In the genomic region with DNA sequence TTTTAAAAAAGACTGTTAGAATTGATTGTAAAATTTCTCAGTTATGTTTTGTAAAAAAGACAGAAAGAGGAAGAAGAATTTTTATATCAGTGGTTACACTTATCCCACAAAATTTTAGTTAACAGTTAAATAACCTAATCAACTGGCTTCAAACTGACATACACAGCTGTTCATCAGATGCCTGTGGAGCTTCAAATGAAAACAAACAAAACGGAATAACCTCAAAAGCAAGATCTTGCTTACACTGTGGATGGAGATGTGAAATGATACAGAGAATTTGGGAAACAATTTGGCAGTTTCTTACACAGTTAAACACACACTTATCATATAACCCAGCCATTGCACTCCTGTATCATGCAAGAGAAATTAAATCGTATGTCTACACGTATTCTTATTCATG, we compare ENCODE assay signal across 26 cellular contexts.
"Had no signal": no experiment of that assay in that cellular context is flagged by ENCODE, and none has a peak within 500 bp of the region (broad histone marks: within the 10 kb centered on the region; RNA-seq: fewer than 3 reads in every experiment).

No MANE protein-coding gene starts in this region.

- H3K9me3 ChIP-seq: adrenal gland, body of pancreas, esophagus squamous epithelium, gastroesophageal sphincter had no signal

- H3K4me3 Mint-ChIP-seq: activated CD4-positive, alpha-beta T cell treated with anti-CD3 and anti-CD28 coated beads for 36 hours; activated CD4-positive, alpha-beta T cell treated with anti-CD3 and anti-CD28 coated beads, Interleukin-2, amount 10 ng/mL, durations not matched to agents 7 days and 5 days; activated CD8-positive, alpha-beta T cell treated with anti-CD3 and anti-CD28 coated beads for 36 hours; activated naive CD8-positive, alpha-beta T cell; activated T-cell treated with anti-CD3 and anti-CD28 coated beads, Interleukin-2, amount 50 U/mL, for 4 hours; activated T-helper 17 cell treated with anti-CD3 and anti-CD28 coated beads, Interleukin-2, amount 50 U/mL, for 72 hours had no signal

- H3K27ac ChIP-seq: adrenal gland, body of pancreas, epithelial cell of prostate, esophagus squamous epithelium, gastroesophageal sphincter had no signal

- H3K4me1 ChIP-seq: adrenal gland, body of pancreas, esophagus squamous epithelium, gastroesophageal sphincter had no signal

- ATAC-seq: activated CD4-positive, alpha-beta T cell treated with anti-CD3 and anti-CD28 coated beads for 36 hours; activated CD8-positive, alpha-beta T cell treated with anti-CD3 and anti-CD28 coated beads for 36 hours; activated T-cell treated with anti-CD3 and anti-CD28 coated beads, Interleukin-2, amount 50 U/mL, for 4 hours; activated T-helper 17 cell treated with anti-CD3 and anti-CD28 coated beads, Interleukin-2, amount 50 U/mL, for 72 hours; body of pancreas; gastroesophageal sphincter had no signal

- H3K27ac Mint-ChIP-seq: activated CD4-positive, alpha-beta T cell treated with anti-CD3 and anti-CD28 coated beads for 36 hours; activated CD4-positive, alpha-beta T cell treated with anti-CD3 and anti-CD28 coated beads, Interleukin-2, amount 10 ng/mL, durations not matched to agents 7 days and 5 days; activated CD8-positive, alpha-beta T cell treated with anti-CD3 and anti-CD28 coated beads for 36 hours; activated naive CD8-positive, alpha-beta T cell; activated T-helper 17 cell treated with anti-CD3 and anti-CD28 coated beads, Interleukin-2, amount 50 U/mL, for 72 hours had no signal

- H3K4me1 Mint-ChIP-seq: activated T-helper 17 cell treated with anti-CD3 and anti-CD28 coated beads, Interleukin-2, amount 50 U/mL, for 72 hours had no signal

- H3K9me3 Mint-ChIP-seq: activated T-helper 17 cell treated with anti-CD3 and anti-CD28 coated beads, Interleukin-2, amount 50 U/mL, for 72 hours had no signal

- H3K36me3 ChIP-seq: adrenal gland, esophagus squamous epithelium, gastroesophageal sphincter had no signal

- H3K27me3 ChIP-seq: adrenal gland, body of pancreas, esophagus squamous epithelium, gastroesophageal sphincter had no signal

- H3K4me3 ChIP-seq: adrenal gland, body of pancreas, esophagus squamous epithelium, gastroesophageal sphincter had no signal

- H3K27me3 Mint-ChIP-seq: activated CD4-positive, alpha-beta T cell treated with anti-CD3 and anti-CD28 coated beads for 36 hours; activated CD8-positive, alpha-beta T cell treated with anti-CD3 and anti-CD28 coated beads for 36 hours; activated naive CD8-positive, alpha-beta T cell; activated T-helper 17 cell treated with anti-CD3 and anti-CD28 coated beads, Interleukin-2, amount 50 U/mL, for 72 hours had no signal

- DNase-seq: activated CD4-positive, alpha-beta T cell treated with anti-CD3 and anti-CD28 coated beads for 36 hours; activated CD4-positive, alpha-beta T cell treated with anti-CD3 and anti-CD28 coated beads, Interleukin-2, amount 10 ng/mL, durations not matched to agents 7 days and 5 days; activated CD4-positive, alpha-beta T cell treated with anti-CD3 and anti-CD28 coated beads, Interleukin-2, amount 50 U/mL, for 48 hours; activated CD4-positive, CD25-positive, alpha-beta regulatory T cell; activated CD4-positive, CD25-positive, alpha-beta regulatory T cell treated with anti-CD3 and anti-CD28 coated beads, Interleukin-2, amount 50 U/mL, for 72 hours; activated CD8-positive, alpha-beta memory T cell treated with anti-CD3 and anti-CD28 coated beads for 24 hours; activated CD8-positive, alpha-beta T cell treated with anti-CD3 and anti-CD28 coated beads for 36 hours; activated effector memory CD4-positive, alpha-beta T cell treated with Interleukin-2 at 50 U/mL for 16 hours; activated gamma-delta T cell treated with Interleukin-2 at 50 U/mL for 16 hours; activated naive CD4-positive, alpha-beta T cell treated with anti-CD3 and anti-CD28 coated beads, Interleukin-2, amount 50 U/mL, for 16 hours; activated naive CD4-positive, alpha-beta T cell treated with Interleukin-2 at 50 U/mL for 16 hours; activated T-cell treated with anti-CD3 and anti-CD28 coated beads, Interleukin-2, amount 50 U/mL, for 4 hours; adrenal gland; amygdala; aorta; body of pancreas; caudate nucleus; cortex of kidney; effector CD8-positive, alpha-beta T cell; esophagus squamous epithelium; foreskin melanocyte; T-helper 2 cell had no signal
